ENCODE assay signal across 8 cellular contexts in the genomic region with DNA sequence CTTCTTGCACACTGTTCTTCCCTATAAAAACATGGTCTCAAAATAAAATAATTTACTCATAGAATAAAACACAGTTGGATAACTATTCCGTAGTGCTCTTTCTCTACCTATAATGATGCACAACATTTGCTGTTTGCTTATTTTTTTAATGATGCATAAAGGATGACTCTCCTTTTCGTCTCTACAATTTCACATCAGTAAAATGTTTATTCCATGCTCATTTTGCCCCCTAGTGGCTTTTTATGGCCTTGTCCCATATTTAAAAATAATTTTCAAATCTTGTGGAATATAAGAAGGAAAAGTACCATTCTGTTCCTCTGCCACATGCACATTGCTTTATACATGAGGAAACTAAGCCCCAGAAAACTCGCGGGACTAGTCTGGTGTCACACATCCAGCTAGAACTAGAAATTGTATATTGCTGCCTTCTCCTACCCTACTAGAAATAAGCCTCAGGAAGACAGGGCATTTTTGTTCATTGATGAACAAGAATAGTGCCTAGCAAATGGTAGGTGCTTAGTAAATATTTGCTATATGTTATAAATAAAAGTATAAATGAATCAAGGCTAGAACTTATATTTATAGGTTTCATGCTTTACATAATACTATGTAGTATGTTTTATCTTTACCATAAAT. TPM values are rescaled to one million over a fixed set of nuclear protein-coding genes. Genes with fewer than 3 reads are reported as not detected.
A peak's percentile ranks its signal among the peaks of the same experiment; 100 is the strongest.
DNase-seq lines count a peak whose midpoint lies in the region; ATAC-seq and TF ChIP-seq lines count a peak whose summit lies in the region.

No MANE protein-coding gene starts in this region.

- H3K27ac Mint-ChIP-seq in H9, result no peak overlapping the region

- no peaks in the 10 kb centered on the region; a peak in 1 of 7 replicates for H3K36me3 Mint-ChIP-seq in H9 (ENCODE audit: insufficient read depth in 1 of 3, low read depth in 3 of 3)

- DNase-seq in BE2C (no peak), H9 (no peak), SHP77 (lab: John Stamatoyannopoulos, UW) (peak; percentile 10 to 30), fibroblast of the aortic adventitia (ENCODE audit: low read depth) (peak; percentile 71), thoracic aorta (ENCODE audit: low spot score) (no peak), putamen (ENCODE audit: low spot score) (no peak)
- DNase-seq in stimulated activated CD4-positive, alpha-beta T cell treated with anti-CD3 and anti-CD28 coated beads, Interleukin-2, amount 100 ng/mL, for 24 hours, result no peak

- no peak overlapping the region for H2BK20ac ChIP-seq in H9 (ENCODE audit: low read depth, low read length, poor library complexity, severe bottlenecking)

- no peak overlapping the region for H2BK120ac ChIP-seq in H9 (ENCODE audit: low read depth, low read length, poor library complexity, severe bottlenecking)

- no peak overlapping the region for H2AK5ac ChIP-seq in H9 (ENCODE audit: insufficient read length, low read length)

- H3K27me3 ChIP-seq in BE2C, result no peaks in the 10 kb centered on the region
- no peaks in the 10 kb centered on the region for H3K27me3 ChIP-seq in H9 (ENCODE audit: insufficient read depth, low read length)
- H3K27me3 ChIP-seq in thoracic aorta (replicated peaks; ENCODE audit: insufficient read depth), result no peaks in the 10 kb centered on the region

- H3K79me2 ChIP-seq in H9 (ENCODE audit: insufficient read depth, low read length), result no peaks in the 10 kb centered on the region

- TF ChIP-seq CTCF in BE2C (IDR thresholded peaks at IDR 0.05; ENCODE audit: low read depth, low read length) (peak; percentile 67), H9 (conservative IDR thresholded peaks at IDR 0.05) (peak; percentile 64), fibroblast of the aortic adventitia (IDR thresholded peaks at IDR 0.05; ENCODE audit: insufficient read depth, low read length) (peak; percentile 71), thoracic aorta (IDR thresholded peaks at IDR 0.05) (peak; percentile 48)

- no peak overlapping the region for H3K4me2 ChIP-seq in H9 (ENCODE audit: insufficient read depth, insufficient read length, low read length)

- H2BK5ac ChIP-seq in H9 (ENCODE audit: insufficient read length, low read length), result no peak overlapping the region

- H3K14ac ChIP-seq in H9 (ENCODE audit: insufficient read depth, low read length), result no peak overlapping the region

- WGBS in H9 (ENCODE audit: extremely low coverage, insufficient read length, low lambda C conversion rate), result no CpG with 5 or more reads among the region's 4 CpGs

- peaks cover 0 to 3% of the 10 kb centered on the region in 2 experiments; a peak in 1 of 5 replicates for H3K9me3 Mint-ChIP-seq in H9

- H3K23ac ChIP-seq in H9 (ENCODE audit: insufficient read length, low read depth, low read length), result no peak overlapping the region

- no peaks in the 10 kb centered on the region for H3K4me1 Mint-ChIP-seq in H9

- no peak overlapping the region for H4K91ac ChIP-seq in H9 (ENCODE audit: insufficient read length, low read depth, low read length)

- peaks cover 1% of the 10 kb centered on the region; the same call in 1 of the 2 replicates for H3K27me3 Mint-ChIP-seq in H9 (ENCODE audit: low read depth)

- H3K79me1 ChIP-seq in H9 (ENCODE audit: insufficient read depth, low read depth, low read length, poor library complexity, severe bottlenecking), result no peaks in the 10 kb centered on the region

- H3K56ac ChIP-seq in H9 (ENCODE audit: insufficient read length, low read depth, low read length), result no peak overlapping the region

- H4K20me1 ChIP-seq in H9 (ENCODE audit: control insufficient read depth, insufficient read depth, insufficient read length), result no peaks in the 10 kb centered on the region

- H3K23me2 ChIP-seq in H9 (ENCODE audit: insufficient read length, low read depth, low read length, poor library complexity, severe bottlenecking), result no peaks in the 10 kb centered on the region

- no peaks in the 10 kb centered on the region; the same call in 1 of the 2 replicates for H3K4me1 ChIP-seq in BE2C
- no peaks in the 10 kb centered on the region for H3K4me1 ChIP-seq in H9 (ENCODE audit: insufficient read depth, low read length)
- H3K4me1 ChIP-seq in thoracic aorta (ENCODE audit: control insufficient read depth in 1 of 2, low read depth in 2 of 2), result no peaks in the 10 kb centered on the region

- no peak overlapping the region for H2BK12ac ChIP-seq in H9 (ENCODE audit: insufficient read length, low read depth, low read length)

- H3K18ac ChIP-seq in H9 (ENCODE audit: insufficient read length, low read depth, low read length), result no peak overlapping the region

- H2BK15ac ChIP-seq in H9 (ENCODE audit: low read depth, low read length), result no peak overlapping the region

- H4K8ac ChIP-seq in H9 (replicated peaks; ENCODE audit: insufficient read length, low read depth, low read length), result no peak overlapping the region

- ATAC-seq in thoracic aorta (ENCODE audit: insufficient number of reproducible peaks, low FRiP score, low read depth) (no peak), HG03520 (IDR thresholded peaks at IDR 0.05; ENCODE audit: unreplicated experiment) (no peak)

- no peak overlapping the region for H3K9ac ChIP-seq in H9 (ENCODE audit: extremely low read depth, insufficient read length, low read length)

- H3K36me3 ChIP-seq in BE2C (no peaks in the 10 kb centered on the region), thoracic aorta (no peaks in the 10 kb centered on the region)

- no peak overlapping the region for H3T11ph ChIP-seq in H9 (ENCODE audit: low read length)

- no peak overlapping the region for H3K27ac ChIP-seq in H9 (ENCODE audit: insufficient read length, low read depth, low read length)
- H3K27ac ChIP-seq in thoracic aorta, result no peak overlapping the region

- H3K4me3 Mint-ChIP-seq in H9, result no peak overlapping the region

- no peaks in the 10 kb centered on the region for H3K9me3 ChIP-seq in BE2C
- no peaks in the 10 kb centered on the region for H3K9me3 ChIP-seq in H9 (ENCODE audit: control insufficient read depth, low read depth, low read length)
- H3K9me3 ChIP-seq in thoracic aorta, result no peaks in the 10 kb centered on the region

- H2AFZ ChIP-seq in H9 (ENCODE audit: low read length), result no peak overlapping the region

- H3K4me3 ChIP-seq in BE2C (ENCODE audit: low read depth, low read length) (no peak overlapping the region), fibroblast of the aortic adventitia (ENCODE audit: low read depth, low read length) (no peak overlapping the region), thoracic aorta (no peak overlapping the region)

- no peak overlapping the region for H4K5ac ChIP-seq in H9 (ENCODE audit: insufficient read length, low read depth, low read length)

- no peak overlapping the region for H3K4ac ChIP-seq in H9 (ENCODE audit: low read depth, low read length)

RNA-seq across cellular contexts. Expression of gene KCTD16, which starts 12.7 kb away (rescaled TPM):
- polyA plus RNA-seq in BE2C (2012; ENCODE audit: insufficient read depth, insufficient read length, low read depth), result 0.20 TPM
- total RNA-seq in H9 (2021), result 0.09 and 0.11 TPM in 2 replicates
- total RNA-seq in fibroblast of the aortic adventitia (ENCODE audit: low replicate concordance), result 7.4 and 12.6 TPM in 2 replicates
- under 1 TPM; 0.27 to 0.35 TPM for total RNA-seq in thoracic aorta

RNA-seq across cellular contexts. Expression of gene YIPF5, which starts 12.9 kb away (rescaled TPM):
- polyA plus RNA-seq in BE2C (2012; ENCODE audit: insufficient read depth, insufficient read length, low read depth), result 22.9 TPM
- total RNA-seq in H9 (2021) (44.6 and 45.4 TPM in 2 replicates), fibroblast of the aortic adventitia (ENCODE audit: low replicate concordance) (83.9 and 125 TPM in 2 replicates), thoracic aorta (10 to 100 TPM; 41.2 to 45.4 TPM)

Comparison
In these comparisons a context has a peak if more than half of its experiments do, and no peak if none do; other contexts are left out.
1. DNase-seq: peak in SHP77 (2 of 2) and fibroblast of the aortic adventitia (single experiment); none in BE2C (single experiment), H9 (single experiment), thoracic aorta (single experiment), putamen (single experiment) and stimulated activated CD4-positive, alpha-beta T cell treated with anti-CD3 and anti-CD28 coated beads, Interleukin-2, amount 100 ng/mL, for 24 hours (0 of 2).
2. Peak in every context shown above with its lines, with median percentiles within 50 percentile points of each other: CTCF ChIP-seq.